Comparison of ENCODE assay signal across 12 cellular contexts in genomic region chr1:202023033-202023433, GRCh38. TPM values are rescaled to one million over a fixed set of nuclear protein-coding genes. Genes with fewer than 3 reads are reported as not detected.
DNase-seq lines count a peak whose midpoint lies in the region; ATAC-seq, FAIRE-seq and TF ChIP-seq lines count a peak whose summit lies in the region.
"Had no signal": no experiment of that assay in that cellular context is flagged by ENCODE, and none has a peak within 500 bp of the region (broad histone marks: within the 10 kb centered on the region; RNA-seq: fewer than 3 reads in every experiment).

No MANE protein-coding gene starts in this region.

- POLR2A ChIA-PET in HEK293 (lab: Yijun Ruan, JAX) (interaction anchor here (1.9 to 3.4 kb wide), 2 partner anchors 12 to 23 kb away, joined by 13 to 15 read pairs; no protein-coding TSS in a partner anchor), H1 (lab: Charles Lee; ENCODE audit: partially characterized antibody) (interaction anchor here (0.7 to 6.8 kb wide), 2 partner anchors 11 to 109 kb away, joined by 3 to 74 read pairs; partner anchors contain the start of gene ELF3)

- H2BK120ac ChIP-seq in H1 (replicated peaks; ENCODE audit: low read depth, low read length) (no peak overlapping the region), mesenchymal stem cell (ENCODE audit: low read depth, low read length) (no peak overlapping the region)

- no peak overlapping the region for H3K56ac ChIP-seq in H1 (replicated peaks; ENCODE audit: insufficient read length, low read depth, low read length)

- no peak overlapping the region for H3K4me2 ChIP-seq in H1 (ENCODE audit: insufficient read depth in 1 of 2, low read depth in 2 of 2, low read length in 2 of 2)
- no peak overlapping the region for H3K4me2 ChIP-seq in mesenchymal stem cell (ENCODE audit: low read length, poor library complexity, severe bottlenecking)
- H3K4me2 ChIP-seq: KMS-11 had no signal

- H2BK12ac ChIP-seq in H1 (ENCODE audit: low read depth, low read length) (no peak overlapping the region), mesenchymal stem cell (ENCODE audit: low read length in 2 of 2) (no peak overlapping the region)

- H3K4me1 ChIP-seq in HEK293 (ENCODE audit: control insufficient read depth, insufficient read depth, low read length) = peaks cover 15% of the 10 kb centered on the region
- H3K4me1 ChIP-seq in H1 (replicated peaks in 1 of 4; ENCODE audit: control insufficient read depth in 3 of 4, insufficient read depth in 4 of 4, low read length in 3 of 4) = peaks cover 0 to 10% (median 2%) of the 10 kb centered on the region in 4 experiments; a peak in 5 of 7 replicates
- H3K4me1 ChIP-seq in prostate gland (replicated peaks) = peaks cover 4% of the 10 kb centered on the region
- peaks cover 20% of the 10 kb centered on the region for H3K4me1 ChIP-seq in mesenchymal stem cell (ENCODE audit: control insufficient read depth, insufficient read depth, low read depth, low read length)

- H3K36me3 ChIP-seq in HEK293 (ENCODE audit: control insufficient read depth in 2 of 2, insufficient read depth in 1 of 2, low read length in 2 of 2) = no peaks in the 10 kb centered on the region
- no peaks in the 10 kb centered on the region for H3K36me3 ChIP-seq in H1 (ENCODE audit: control insufficient read depth in 2 of 4, insufficient read depth in 4 of 4, low read length in 3 of 4)
- H3K36me3 ChIP-seq in prostate gland = no peaks in the 10 kb centered on the region
- peaks cover 0 to 7% of the 10 kb centered on the region in 2 experiments for H3K36me3 ChIP-seq in mesenchymal stem cell (ENCODE audit: control insufficient read depth in 1 of 2, insufficient read depth in 2 of 2, low read depth in 1 of 2, low read length in 2 of 2)

- no peak overlapping the region for H3K27ac ChIP-seq in HEK293 (ENCODE audit: extremely low read depth, low read depth, low read length)
- no peak overlapping the region for H3K27ac ChIP-seq in H1 (ENCODE audit: low read depth, low read length)
- H3K27ac ChIP-seq in prostate gland = peak overlapping the region in 1 of 2 donors; percentile 7
- no peak overlapping the region for H3K27ac ChIP-seq in mesenchymal stem cell (ENCODE audit: low read length, poor library complexity, severe bottlenecking)
- H3K27ac ChIP-seq: KMS-11 had no signal

- H3K4me3 ChIP-seq in HEK293 (ENCODE audit: low read depth, low read length) (no peak overlapping the region), H1 (ENCODE audit: extremely low read depth in 1 of 4, insufficient read depth in 2 of 4, low read depth in 3 of 4, low read length in 4 of 4) (no peak overlapping the region), prostate gland (no peak overlapping the region), mesenchymal stem cell (ENCODE audit: insufficient read depth in 1 of 2, low read depth in 1 of 2, low read length in 2 of 2) (no peak overlapping the region)

- H3K14ac ChIP-seq in H1 (ENCODE audit: insufficient read length) = no peak overlapping the region
- no peak overlapping the region for H3K14ac ChIP-seq in mesenchymal stem cell (ENCODE audit: low read length in 2 of 2)

- 0 out of 2 replicates have a peak overlapping the region, but pooled peaks have one; percentile 27 for H2BK20ac ChIP-seq in H1 (ENCODE audit: low read length)

- H4K20me1 ChIP-seq in H1 (replicated peaks in 1 of 2; ENCODE audit: control insufficient read depth in 1 of 2, insufficient read depth in 2 of 2, low read length in 2 of 2) = no peaks in the 10 kb centered on the region

- CTCF ChIA-PET in HEK293 (lab: Yijun Ruan, JAX) = interaction anchor here (0.5 to 3.4 kb wide), 6 partner anchors 13 to 128 kb away, joined by 3 to 16 read pairs (median 4); partner anchors contain the start of gene ELF3
- CTCF ChIA-PET in H1 (lab: Charles Lee; ENCODE audit: partially characterized antibody) = interaction anchor here (0.7 to 2.1 kb wide), 9 partner anchors 9 to 111 kb away, joined by 3 to 8 read pairs (median 4); partner anchors contain the start of gene ELF3

- H2AK5ac ChIP-seq in H1 (ENCODE audit: low read depth, low read length) (no peak overlapping the region), mesenchymal stem cell (ENCODE audit: low read length, severe bottlenecking) (no peak overlapping the region)

- no peak for TF ChIP-seq CTCF in HEK293 (tag by site-specific recombination; IDR thresholded peaks at IDR 0.05)
- TF ChIP-seq CTCF in H1 (IDR thresholded peaks at IDR 0.05; ENCODE audit: control extremely low read depth in 1 of 3, insufficient read depth in 1 of 3, low read depth in 1 of 3, low read length in 3 of 3) = no peak
- no peak for TF ChIP-seq CTCF in prostate gland (IDR thresholded peaks at IDR 0.05)

- TF ChIP-seq RAD21 in H1 (IDR thresholded peaks at IDR 0.05 in 1 of 2, conservative IDR thresholded peaks at IDR 0.05 in 1 of 2; ENCODE audit: low read depth in 2 of 2, low read length in 2 of 2) = no peak

- H2AFZ ChIP-seq in H1 (ENCODE audit: low read length) (no peak overlapping the region), mesenchymal stem cell (ENCODE audit: low read depth, low read length) (no peak overlapping the region)

- DNase-seq in NCI-H226 (peak; percentile 31), H1 (ENCODE audit: low read depth in 1 of 2, low spot score in 2 of 2) (no peak), prostate gland (ENCODE audit: low spot score) (peak; percentile 72), mesenchymal stem cell (no peak), Right ventricle myocardium inferior (ENCODE audit: missing footprints) (no peak)
- no peak for DNase-seq in activated effector memory CD4-positive, alpha-beta T cell treated with Interleukin-2 at 50 U/mL for 16 hours
- DNase-seq: activated CD8-positive, alpha-beta memory T cell treated with anti-CD3 and anti-CD28 coated beads, Interleukin-2, amount 50 U/mL, for 4 hours; naive B cell; SW 1271 had no signal

- intact Hi-C loops in prostate gland (cut with DNase I) (no loop called here), Right ventricle myocardium inferior (cut with DNase I) (no loop called here)

- H2BK15ac ChIP-seq in H1 (ENCODE audit: low read length) = peak overlapping the region; percentile 24; the same call in 1 of the 2 replicates
- no peak overlapping the region for H2BK15ac ChIP-seq in mesenchymal stem cell (ENCODE audit: low read depth, poor library complexity, severe bottlenecking)

- H3K4ac ChIP-seq in H1 (replicated peaks; ENCODE audit: insufficient read length, low read depth, low read length) (no peak overlapping the region), mesenchymal stem cell (ENCODE audit: low read depth in 1 of 2, low read length in 2 of 2) (no peak overlapping the region)

- no peak overlapping the region for H3K18ac ChIP-seq in H1 (ENCODE audit: extremely low read depth, low read length)
- H3K18ac ChIP-seq in mesenchymal stem cell (ENCODE audit: low read depth in 1 of 2, low read length in 2 of 2) = no peak overlapping the region

- H4K5ac ChIP-seq in H1 (ENCODE audit: insufficient read length, low read depth, low read length) = no peak overlapping the region

- H4K8ac ChIP-seq in H1 (ENCODE audit: extremely low read depth, insufficient read depth, low read length) (no peak overlapping the region; the same call in 1 of the 2 replicates), mesenchymal stem cell (ENCODE audit: low read length) (no peak overlapping the region)

- no peak overlapping the region for H2BK5ac ChIP-seq in H1 (ENCODE audit: low read depth, low read length)
- H2BK5ac ChIP-seq in mesenchymal stem cell (ENCODE audit: low read depth, low read length, poor library complexity, severe bottlenecking) = no peak overlapping the region

- no peak overlapping the region for H3K23ac ChIP-seq in H1 (ENCODE audit: insufficient read length)
- no peak overlapping the region for H3K23ac ChIP-seq in mesenchymal stem cell (ENCODE audit: low read length in 2 of 2)

- H3K27me3 ChIP-seq in H1 (replicated peaks in 1 of 4; ENCODE audit: control insufficient read depth in 3 of 4, extremely low read depth in 1 of 4, insufficient read depth in 3 of 4, low read length in 3 of 4) = no peaks in the 10 kb centered on the region
- no peaks in the 10 kb centered on the region for H3K27me3 ChIP-seq in prostate gland (replicated peaks; ENCODE audit: insufficient read depth)
- H3K27me3 ChIP-seq in mesenchymal stem cell (ENCODE audit: control insufficient read depth in 1 of 2, insufficient read depth in 1 of 2, low read length in 2 of 2) = peaks cover 0 to 11% of the 10 kb centered on the region in 2 experiments

- ATAC-seq in Right ventricle myocardium inferior = no peak
- no peak for ATAC-seq in HG03442 (IDR thresholded peaks at IDR 0.05; ENCODE audit: unreplicated experiment)

- no peak overlapping the region for H4K91ac ChIP-seq in H1 (replicated peaks; ENCODE audit: insufficient read length, low read length)
- no peak overlapping the region for H4K91ac ChIP-seq in mesenchymal stem cell (ENCODE audit: low read length)

- FAIRE-seq in H1 (lab: Jason Lieb, UNC) = no peak

- H3K79me1 ChIP-seq in H1 (ENCODE audit: low read depth, low read length) (no peaks in the 10 kb centered on the region), mesenchymal stem cell (replicated peaks; ENCODE audit: low read length, poor library complexity, severe bottlenecking) (no peaks in the 10 kb centered on the region)

- H3K23me2 ChIP-seq in H1 (ENCODE audit: low read depth, low read length) = no peaks in the 10 kb centered on the region

- TF ChIP-seq POLR2A in H1 (IDR thresholded peaks at IDR 0.05; ENCODE audit: control extremely low read depth in 1 of 2, low read depth in 2 of 2, low read length in 2 of 2) = no peak
- no peak for TF ChIP-seq POLR2A in prostate gland (IDR thresholded peaks at IDR 0.05)

- 85% methylated on average over 6 of the region's 6 CpGs; no CpG with 5 or more reads in 1 of the 2 experiments for WGBS in H1 (ENCODE audit: extremely low coverage in 1 of 2, insufficient coverage in 1 of 2, insufficient read length in 1 of 2, insufficient replicate concordance in 2 of 2, low coverage in 1 of 2, low lambda C conversion rate in 2 of 2, missing lambda C conversion rate in 1 of 2), 2 experiments
- 45% methylated on average over 6 of the region's 6 CpGs for WGBS in prostate gland
- 81% methylated on average over 6 of the region's 6 CpGs for WGBS in mesenchymal stem cell

- H3K9ac ChIP-seq in H1 (replicated peaks in 1 of 4; ENCODE audit: extremely low read depth in 1 of 4, low read depth in 3 of 4, low read length in 3 of 4) (no peak overlapping the region), mesenchymal stem cell (ENCODE audit: low read length) (no peak overlapping the region)
- H3K9ac ChIP-seq: KMS-11 had no signal

- no peak for TF ChIP-seq EP300 in H1 (IDR thresholded peaks at IDR 0.05; ENCODE audit: borderline replicate concordance in 1 of 2, low read depth in 2 of 2, low read length in 2 of 2)

- H3K79me2 ChIP-seq in H1 (ENCODE audit: control insufficient read depth in 1 of 2, insufficient read depth in 2 of 2, low read length in 2 of 2) = no peaks in the 10 kb centered on the region

- H3K9me3 ChIP-seq in HEK293 (ENCODE audit: control insufficient read depth, insufficient read depth, low read depth, low read length) (no peaks in the 10 kb centered on the region), H1 (ENCODE audit: insufficient read depth in 2 of 2, low read depth in 1 of 2, low read length in 1 of 2) (no peaks in the 10 kb centered on the region), prostate gland (no peaks in the 10 kb centered on the region), mesenchymal stem cell (ENCODE audit: control insufficient read depth, low read length) (no peaks in the 10 kb centered on the region)

RNA-seq across cellular contexts. Expression of gene ELF3, which starts 12.6 kb away (rescaled TPM):
- total RNA-seq in H1 (2021; fragmentation: NEBNext Ultra II Directional; extraction: Animal tissue kit (Norgen Biotek cat#: 25700)) = 15.6 and 17.3 TPM in 2 replicates
- polyA plus RNA-seq in H1 (2011; rRNA removed) = 25.0 and 32.0 TPM in 2 replicates
- polyA plus RNA-seq in H1 (2011; cell fraction: cytosol; rRNA removed) = 28.5 TPM
- 67.2 TPM for polyA plus RNA-seq in H1 (2011; cell fraction: nucleus; rRNA removed)
- polyA plus RNA-seq in H1 (2012, experiment 1 of 2) = 19.0 to 24.5 TPM (median 23.7 TPM) in 4 replicates
- 23.1 TPM for polyA plus RNA-seq in H1 (2012, experiment 2 of 2)
- polyA plus RNA-seq in H1 (2013, experiment 1 of 2) = 3.6 TPM
- 3.4 TPM for polyA plus RNA-seq in H1 (2013, experiment 2 of 2)
- polyA minus RNA-seq in H1 (2011; rRNA and poly(A)+ RNA removed) = 34.1 and 39.4 TPM in 2 replicates
- 26.3 TPM for polyA minus RNA-seq in H1 (2011; cell fraction: cytosol; rRNA and poly(A)+ RNA removed)
- polyA minus RNA-seq in H1 (2011; cell fraction: nucleus; rRNA and poly(A)+ RNA removed) = 37.4 TPM
- total RNA-seq in prostate gland (100 to 1,000 TPM in 1 of 2 donors, 10 to 100 TPM in 1; 74.4 to 191 TPM), Right ventricle myocardium inferior (0.54 TPM)
- 0.04 TPM for polyA plus RNA-seq in mesenchymal stem cell (2013, experiment 1 of 2)
- 0.07 TPM for polyA plus RNA-seq in mesenchymal stem cell (2013, experiment 2 of 2)

RNA-seq across cellular contexts. Expression of gene RNPEP, which starts 40.6 kb away (rescaled TPM):
- 45.2 and 51.1 TPM in 2 replicates for total RNA-seq in H1 (2021; fragmentation: NEBNext Ultra II Directional; extraction: Animal tissue kit (Norgen Biotek cat#: 25700))
- 34.1 and 47.0 TPM in 2 replicates for polyA plus RNA-seq in H1 (2011; rRNA removed)
- 35.4 TPM for polyA plus RNA-seq in H1 (2011; cell fraction: cytosol; rRNA removed)
- 55.7 TPM for polyA plus RNA-seq in H1 (2011; cell fraction: nucleus; rRNA removed)
- polyA plus RNA-seq in H1 (2012, experiment 1 of 2) = 45.9 to 70.9 TPM (median 49.9 TPM) in 4 replicates
- 63.1 TPM for polyA plus RNA-seq in H1 (2012, experiment 2 of 2)
- 32.3 TPM for polyA plus RNA-seq in H1 (2013, experiment 1 of 2)
- polyA plus RNA-seq in H1 (2013, experiment 2 of 2) = 33.6 TPM
- 40.7 and 45.9 TPM in 2 replicates for polyA minus RNA-seq in H1 (2011; rRNA and poly(A)+ RNA removed)
- 23.0 TPM for polyA minus RNA-seq in H1 (2011; cell fraction: cytosol; rRNA and poly(A)+ RNA removed)
- polyA minus RNA-seq in H1 (2011; cell fraction: nucleus; rRNA and poly(A)+ RNA removed) = 17.4 TPM
- total RNA-seq in prostate gland (100 to 1,000 TPM in 1 of 2 donors, 10 to 100 TPM in 1; 70.4 to 104 TPM), Right ventricle myocardium inferior (18.7 TPM)
- polyA plus RNA-seq in mesenchymal stem cell (2013, experiment 1 of 2) = 45.3 TPM
- polyA plus RNA-seq in mesenchymal stem cell (2013, experiment 2 of 2) = 44.4 TPM

Comparison
In these comparisons a context has a peak if more than half of its experiments do, and no peak if none do; other contexts are left out.
1. DNase-seq: peak in NCI-H226 (single experiment) and prostate gland (single experiment); none in H1 (0 of 2), mesenchymal stem cell (single experiment), Right ventricle myocardium inferior (single experiment) and activated effector memory CD4-positive, alpha-beta T cell treated with Interleukin-2 at 50 U/mL for 16 hours (single experiment).
2. RNA of gene ELF3, which starts 12.6 kb away (total RNA-seq): 74.4 to 191 TPM in prostate gland and 15.6 to 17.3 TPM in H1; 0.54 TPM in Right ventricle myocardium inferior (single experiment); every median in the first group is over 10 times any median in the second.